In genomic region chr7:3043544-3044395, GRCh38 we compare ENCODE assay signal across 8 cellular contexts. TPM values are rescaled to one million over a fixed set of nuclear protein-coding genes. Genes with fewer than 3 reads are reported as not detected.
DNase-seq lines count a peak whose midpoint lies in the region; ATAC-seq and TF ChIP-seq lines count a peak whose summit lies in the region.

Gene CARD11, minus strand, starts transcription at chr7:3043867. Its CDS starts 85,361 bp downstream, at chr7:2958506.

- H3K36me3 Mint-ChIP-seq in naive B cell: peaks cover 8 to 9% of the 10 kb centered on the region in 2 donors

- no peaks in the 10 kb centered on the region for H3K9me3 Mint-ChIP-seq in naive B cell

- ATAC-seq in GM21447 (IDR thresholded peaks at IDR 0.05; ENCODE audit: unreplicated experiment) (peak; percentile 32), naive B cell (ENCODE audit: low read depth in 2 of 2) (peak; percentile 42 to 59), gastroesophageal sphincter (no peak)

- TF ChIP-seq POLR2A in Peyer's patch (IDR thresholded peaks at IDR 0.05) (no peak), gastroesophageal sphincter (IDR thresholded peaks at IDR 0.05) (no peak)

- no peak for TF ChIP-seq CTCF in Peyer's patch (IDR thresholded peaks at IDR 0.05)
- TF ChIP-seq CTCF in gastroesophageal sphincter (IDR thresholded peaks at IDR 0.05): no peak

- no peaks in the 10 kb centered on the region for H3K9me3 ChIP-seq in Peyer's patch
- no peaks in the 10 kb centered on the region for H3K9me3 ChIP-seq in gastroesophageal sphincter

- DNase-seq in Peyer's patch (peak in 2 of 3 donors; percentile 81 to 82), naive B cell (peak; percentile 58), nucleus accumbens (lab: John Stamatoyannopoulos, UW) (no peak), D341Med (ENCODE audit: low spot score) (no peak), NCI-H187 (lab: John Stamatoyannopoulos, UW) (no peak)
- peak; percentile 16 for DNase-seq in activated naive CD8-positive, alpha-beta T cell treated with anti-CD3 and anti-CD28 coated beads, Interleukin-2, amount 50 U/mL, for 16 hours (ENCODE audit: low read depth, low spot score)

- H3K27me3 Mint-ChIP-seq in naive B cell: no peaks in the 10 kb centered on the region

- H3K36me3 ChIP-seq in Peyer's patch (no peaks in the 10 kb centered on the region), gastroesophageal sphincter (no peaks in the 10 kb centered on the region)

- H3K4me1 ChIP-seq in Peyer's patch: peaks cover 0 to 20% (median 4%) of the 10 kb centered on the region in 4 donors
- no peaks in the 10 kb centered on the region for H3K4me1 ChIP-seq in gastroesophageal sphincter

- no peak for TF ChIP-seq EP300 in gastroesophageal sphincter (IDR thresholded peaks at IDR 0.05)

- H3K4me3 ChIP-seq in Peyer's patch (peak within 1 kb of the TSS; percentile 45 to 72 (median 57)), gastroesophageal sphincter (peak within 1 kb of the TSS in 1 of 2 donors; percentile 33)

- peaks cover 0 to 5% of the 10 kb centered on the region in 2 donors for H3K27me3 ChIP-seq in Peyer's patch
- peaks cover 43% of the 10 kb centered on the region for H3K27me3 ChIP-seq in gastroesophageal sphincter

- H3K27ac Mint-ChIP-seq in naive B cell: peak within 1 kb of the TSS; percentile 94 to 99 (median 97)

- H3K4me1 Mint-ChIP-seq in naive B cell: peaks cover 44 to 55% (median 51%) of the 10 kb centered on the region in 3 donors

- WGBS in gastroesophageal sphincter (ENCODE audit: low coverage in 1 of 2), 2 donors: 5 to 22% methylated on average over 3 to 12 of the region's 45 CpGs

- H3K27ac ChIP-seq in Peyer's patch (peak within 1 kb of the TSS; percentile 72 to 92 (median 84)), gastroesophageal sphincter (no peak within 1 kb of the TSS)

- H3K4me3 Mint-ChIP-seq in naive B cell: peak within 1 kb of the TSS; percentile 84 to 99 (median 96)

RNA-seq across cellular contexts. Expression of gene CARD11, which starts in this region (rescaled TPM):
- 10 to 100 TPM in 1 of 4 donors, 1 to 10 TPM in 3; 3.1 to 53.6 (median 5.9) TPM for total RNA-seq in Peyer's patch
- polyA plus RNA-seq in naive B cell (ENCODE audit: low read depth in 6 of 6): 10 to 100 TPM in 5 of 6 donors, 1 to 10 TPM in 1; 9.4 to 55.3 (median 17.5) TPM
- total RNA-seq in gastroesophageal sphincter: under 1 TPM; 0.27 to 0.67 (median 0.45) TPM

Comparison
In these comparisons a context has a peak if more than half of its experiments do, and no peak if none do; other contexts are left out.
1. DNase-seq: peak in Peyer's patch (2 of 3), activated naive CD8-positive, alpha-beta T cell treated with anti-CD3 and anti-CD28 coated beads, Interleukin-2, amount 50 U/mL, for 16 hours (single experiment) and naive B cell (single experiment); none in nucleus accumbens (0 of 56), D341Med (single experiment) and NCI-H187 (0 of 2).
2. H3K27ac ChIP-seq: peak in Peyer's patch (4 of 4); none in gastroesophageal sphincter (0 of 4).